9 cellular contexts compared by ENCODE assay signal in genomic region chr10:46540412-46541016, GRCh38. TPM values are rescaled to one million over a fixed set of nuclear protein-coding genes. Genes with fewer than 3 reads are reported as not detected.
DNase-seq lines count a peak whose midpoint lies in the region; ATAC-seq, FAIRE-seq and TF ChIP-seq lines count a peak whose summit lies in the region.
"Had no signal": no experiment of that assay in that cellular context is flagged by ENCODE, and none has a peak within 500 bp of the region (broad histone marks: within the 10 kb centered on the region; RNA-seq: fewer than 3 reads in every experiment).

No MANE protein-coding gene starts in this region.

- no peak for FAIRE-seq in H54 (lab: Jason Lieb, UNC)

- H3K27ac Mint-ChIP-seq in activated CD8-positive, alpha-beta T cell treated with anti-CD3 and anti-CD28 coated beads for 36 hours: no peak overlapping the region
- H3K27ac Mint-ChIP-seq in activated CD8-positive, alpha-beta T cell treated with anti-CD3 and anti-CD28 coated beads, Interleukin-2, amount 10 ng/mL, durations not matched to agents 7 days and 5 days: no peak overlapping the region

- no peak for TF ChIP-seq POLR2A in right lobe of liver (IDR thresholded peaks at IDR 0.05)
- no peak for TF ChIP-seq POLR2A in stomach (IDR thresholded peaks at IDR 0.05)
- TF ChIP-seq POLR2A in H54 (IDR thresholded peaks at IDR 0.05; ENCODE audit: low read depth, low read length): no peak

- POLR2A ChIA-PET in activated CD8-positive, alpha-beta T cell treated with anti-CD3 and anti-CD28 coated beads for 36 hours (lab: Charles Lee): no interaction called here
- POLR2A ChIA-PET in activated CD8-positive, alpha-beta T cell treated with anti-CD3 and anti-CD28 coated beads, Interleukin-2, amount 10 ng/mL, durations not matched to agents 7 days and 5 days (lab: Charles Lee): no interaction called here

- H3K36me3 ChIP-seq in ascending aorta (no peaks in the 10 kb centered on the region), right lobe of liver (no peaks in the 10 kb centered on the region), stomach (no peaks in the 10 kb centered on the region)

- H3K4me1 ChIP-seq in ascending aorta: peaks cover 6 to 17% of the 10 kb centered on the region in 2 donors
- H3K4me1 ChIP-seq in right lobe of liver: no peaks in the 10 kb centered on the region
- peaks cover 29 to 56% (median 44%) of the 10 kb centered on the region in 4 donors for H3K4me1 ChIP-seq in stomach

- CTCF ChIA-PET in activated CD8-positive, alpha-beta T cell treated with anti-CD3 and anti-CD28 coated beads for 36 hours (lab: Charles Lee): interaction anchor here (1.0 kb wide), 1 partner anchor 15 kb away, joined by 4 read pairs; no protein-coding TSS in a partner anchor
- CTCF ChIA-PET in activated CD8-positive, alpha-beta T cell treated with anti-CD3 and anti-CD28 coated beads, Interleukin-2, amount 10 ng/mL, durations not matched to agents 7 days and 5 days (lab: Charles Lee): no interaction called here

- H3K4me3 ChIP-seq in ascending aorta: peak overlapping the region; percentile 32 to 59
- no peak overlapping the region for H3K4me3 ChIP-seq in right lobe of liver
- peak overlapping the region in 1 of 4 donors; percentile 31 for H3K4me3 ChIP-seq in stomach

- no peaks in the 10 kb centered on the region for H3K4me1 Mint-ChIP-seq in activated CD8-positive, alpha-beta T cell treated with anti-CD3 and anti-CD28 coated beads for 36 hours (ENCODE audit: low read depth)
- no peaks in the 10 kb centered on the region for H3K4me1 Mint-ChIP-seq in activated CD8-positive, alpha-beta T cell treated with anti-CD3 and anti-CD28 coated beads, Interleukin-2, amount 10 ng/mL, durations not matched to agents 7 days and 5 days (ENCODE audit: low read depth)

- no peak for TF ChIP-seq CTCF in activated CD8-positive, alpha-beta T cell treated with anti-CD3 and anti-CD28 coated beads for 36 hours (IDR thresholded peaks at IDR 0.05)
- TF ChIP-seq CTCF in ascending aorta (IDR thresholded peaks at IDR 0.05): no peak
- TF ChIP-seq CTCF in right lobe of liver (IDR thresholded peaks at IDR 0.05): no peak
- TF ChIP-seq CTCF in stomach (IDR thresholded peaks at IDR 0.05): no peak

- 88% methylated on average over 8 of the region's 8 CpGs for WGBS in right lobe of liver (ENCODE audit: insufficient coverage, low coverage, low lambda C conversion rate, missing lambda C conversion rate)
- WGBS in stomach, 5 donors: 64 to 78% (median 76%) methylated on average over 8 of the region's 8 CpGs

- no peak for TF ChIP-seq EP300 in stomach (IDR thresholded peaks at IDR 0.05)

- H3K9me3 ChIP-seq in ascending aorta (no peaks in the 10 kb centered on the region), right lobe of liver (no peaks in the 10 kb centered on the region), stomach (no peaks in the 10 kb centered on the region)

- peaks cover 42% of the 10 kb centered on the region for H3K27me3 Mint-ChIP-seq in activated CD8-positive, alpha-beta T cell treated with anti-CD3 and anti-CD28 coated beads for 36 hours
- H3K27me3 Mint-ChIP-seq in activated CD8-positive, alpha-beta T cell treated with anti-CD3 and anti-CD28 coated beads, Interleukin-2, amount 10 ng/mL, durations not matched to agents 7 days and 5 days (ENCODE audit: low read depth): peaks cover 33% of the 10 kb centered on the region

- intact Hi-C loops in activated CD8-positive, alpha-beta T cell treated with anti-CD3 and anti-CD28 coated beads for 36 hours (cut with micrococcal nuclease): no loop called here
- intact Hi-C loops in ascending aorta (cut with DNase I): loop anchor here (1.0 kb wide), 1 partner anchor 16 kb away; no protein-coding TSS in a partner anchor
- intact Hi-C loops in right lobe of liver (cut with DNase I): no loop called here
- intact Hi-C loops in stomach (cut with DNase I; ENCODE audit: low total_unique reads): no loop called here

- peak; percentile 0 for DNase-seq in activated CD8-positive, alpha-beta T cell treated with anti-CD3 and anti-CD28 coated beads for 36 hours
- DNase-seq in activated CD8-positive, alpha-beta T cell treated with anti-CD3 and anti-CD28 coated beads, Interleukin-2, amount 10 ng/mL, durations not matched to agents 7 days and 5 days: no peak
- DNase-seq in ascending aorta (ENCODE audit: low spot score in 2 of 2): peak in 1 of 2 donors; percentile 59
- peak; percentile 17 to 45 (median 34) for DNase-seq in right lobe of liver
- DNase-seq in stomach: peak; percentile 29
- DNase-seq in NCI-H1930 (lab: John Stamatoyannopoulos, UW): no peak
- no peak for DNase-seq in H54 (ENCODE audit: insufficient read length, low spot score)
- no peak for DNase-seq in NCI-H1048 (lab: John Stamatoyannopoulos, UW)
- DNase-seq: NCI-H1436 treated with DMSO at 0.1 percent for 48 hours had no signal

- no peak overlapping the region for H3K4me3 Mint-ChIP-seq in activated CD8-positive, alpha-beta T cell treated with anti-CD3 and anti-CD28 coated beads for 36 hours
- H3K4me3 Mint-ChIP-seq in activated CD8-positive, alpha-beta T cell treated with anti-CD3 and anti-CD28 coated beads, Interleukin-2, amount 10 ng/mL, durations not matched to agents 7 days and 5 days: no peak overlapping the region

- ATAC-seq in activated CD8-positive, alpha-beta T cell treated with anti-CD3 and anti-CD28 coated beads for 36 hours: no peak
- no peak for ATAC-seq in activated CD8-positive, alpha-beta T cell treated with anti-CD3 and anti-CD28 coated beads, Interleukin-2, amount 10 ng/mL, durations not matched to agents 7 days and 5 days
- ATAC-seq in right lobe of liver: no peak

- no peaks in the 10 kb centered on the region for H3K36me3 Mint-ChIP-seq in activated CD8-positive, alpha-beta T cell treated with anti-CD3 and anti-CD28 coated beads for 36 hours (ENCODE audit: low read depth)
- no peaks in the 10 kb centered on the region for H3K36me3 Mint-ChIP-seq in activated CD8-positive, alpha-beta T cell treated with anti-CD3 and anti-CD28 coated beads, Interleukin-2, amount 10 ng/mL, durations not matched to agents 7 days and 5 days (ENCODE audit: low read depth)

- H3K27me3 ChIP-seq in ascending aorta (no peaks in the 10 kb centered on the region), right lobe of liver (no peaks in the 10 kb centered on the region), stomach (peaks cover 0 to 34% (median 12%) of the 10 kb centered on the region in 3 donors)

- H3K27ac ChIP-seq in ascending aorta: peak overlapping the region; percentile 67 to 68
- H3K27ac ChIP-seq in right lobe of liver: no peak overlapping the region
- peak overlapping the region; percentile 47 to 88 (median 73) for H3K27ac ChIP-seq in stomach

- no peaks in the 10 kb centered on the region for H3K9me3 Mint-ChIP-seq in activated CD8-positive, alpha-beta T cell treated with anti-CD3 and anti-CD28 coated beads for 36 hours
- no peaks in the 10 kb centered on the region for H3K9me3 Mint-ChIP-seq in activated CD8-positive, alpha-beta T cell treated with anti-CD3 and anti-CD28 coated beads, Interleukin-2, amount 10 ng/mL, durations not matched to agents 7 days and 5 days (ENCODE audit: insufficient read depth)

RNA-seq across cellular contexts. Expression of gene GPRIN2, which starts 15.9 kb away (rescaled TPM):
- total RNA-seq in activated CD8-positive, alpha-beta T cell treated with anti-CD3 and anti-CD28 coated beads for 36 hours: not detected
- total RNA-seq in activated CD8-positive, alpha-beta T cell treated with anti-CD3 and anti-CD28 coated beads, Interleukin-2, amount 10 ng/mL, durations not matched to agents 7 days and 5 days: not detected
- total RNA-seq in ascending aorta (6.3 TPM), right lobe of liver (under 1 TPM; 0.19 to 0.84 (median 0.32) TPM), stomach (10 to 100 TPM in 4 of 5 donors, 1 to 10 TPM in 1; 3.5 to 27.8 (median 15.2) TPM)
- 10 to 100 TPM in 1 of 3 donors, 1 to 10 TPM in 2; 5.0 to 10.8 (median 5.0) TPM for polyA plus RNA-seq in stomach

RNA-seq across cellular contexts. Expression of gene SYT15, which starts 38.4 kb away (rescaled TPM):
- under 1 TPM; 0.59 to 0.98 TPM for total RNA-seq in activated CD8-positive, alpha-beta T cell treated with anti-CD3 and anti-CD28 coated beads for 36 hours
- 1 to 10 TPM in 1 of 2 experiments, under 1 TPM in 1; 0.55 to 1.0 TPM for total RNA-seq in activated CD8-positive, alpha-beta T cell treated with anti-CD3 and anti-CD28 coated beads, Interleukin-2, amount 10 ng/mL, durations not matched to agents 7 days and 5 days
- 50.9 TPM for total RNA-seq in ascending aorta
- 1 to 10 TPM in 2 of 6 experiments, under 1 TPM in 4; 0.43 to 1.3 (median 0.82) TPM for total RNA-seq in right lobe of liver
- total RNA-seq in stomach: 10 to 100 TPM in 1 of 5 donors, 1 to 10 TPM in 1, under 1 TPM in 1, not detected in 2; 0.29 to 85.8 (median 2.9) TPM
- under 1 TPM; 0.12 to 0.95 (median 0.92) TPM for polyA plus RNA-seq in stomach

Comparison
In these comparisons a context has a peak if more than half of its experiments do, and no peak if none do; other contexts are left out.
1. DNase-seq: peak in activated CD8-positive, alpha-beta T cell treated with anti-CD3 and anti-CD28 coated beads for 36 hours (single experiment), right lobe of liver (3 of 3) and stomach (single experiment); none in activated CD8-positive, alpha-beta T cell treated with anti-CD3 and anti-CD28 coated beads, Interleukin-2, amount 10 ng/mL, durations not matched to agents 7 days and 5 days (single experiment), NCI-H1930 (0 of 2), H54 (single experiment) and NCI-H1048 (single experiment).
2. H3K27ac ChIP-seq: peak in ascending aorta (2 of 2) and stomach (5 of 5); none in right lobe of liver (0 of 3).
3. H3K4me3 ChIP-seq: peak in ascending aorta (2 of 2); none in right lobe of liver (0 of 3).